9 cellular contexts compared by ENCODE assay signal in genomic region chr4:163332526-163333405, GRCh38. TPM values are rescaled to one million over a fixed set of nuclear protein-coding genes. Genes with fewer than 3 reads are reported as not detected.
A peak's percentile ranks its signal among the peaks of the same experiment; 100 is the strongest.
DNase-seq lines count a peak whose midpoint lies in the region; ATAC-seq and TF ChIP-seq lines count a peak whose summit lies in the region.
"Had no signal": no experiment of that assay in that cellular context is flagged by ENCODE, and none has a peak within 500 bp of the region (broad histone marks: within the 10 kb centered on the region; RNA-seq: fewer than 3 reads in every experiment).

TSS of gene NPY1R (minus strand) at chr4:163332596. CDS start at chr4:163326554, 6,042 bp downstream.

- H3K4me3 ChIP-seq in body of pancreas (peak within 1 kb of the TSS; percentile 25 to 58), rectal smooth muscle tissue (ENCODE audit: low read length) (peak within 1 kb of the TSS; percentile 79)

- ATAC-seq in GM21447 (IDR thresholded peaks at IDR 0.05; ENCODE audit: unreplicated experiment) (peak; percentile 75), body of pancreas (peak; percentile 93)

- H3K36me3 ChIP-seq in body of pancreas (replicated peaks in 1 of 2; ENCODE audit: insufficient read depth in 1 of 2, low read depth in 2 of 2) (no peaks in the 10 kb centered on the region), rectal smooth muscle tissue (ENCODE audit: control insufficient read depth, insufficient read depth, low read length) (no peaks in the 10 kb centered on the region)

- DNase-seq in DMS79 treated with DMSO at 0.1 percent for 48 hours (lab: John Stamatoyannopoulos, UW) (peak; percentile 43), HS-5 (ENCODE audit: low read depth) (peak; percentile 71), RPMI8226 (peak; percentile 64), body of pancreas (peak; percentile 77 to 85 (median 82)), hypothalamus (lab: John Stamatoyannopoulos, UW) (peak in 50 of 51 donors; percentile 6 to 92 (median 60))
- DNase-seq in stimulated activated naive CD4-positive, alpha-beta T cell treated with Interleukin-2 at 50 U/mL for 16 hours (lab: John Stamatoyannopoulos, UW), result no peak

- peak in 2 of 3 donors; percentile 2 to 48 for TF ChIP-seq POLR2A in body of pancreas (IDR thresholded peaks at IDR 0.05)

- no peaks in the 10 kb centered on the region for H3K4me1 ChIP-seq in body of pancreas
- no peaks in the 10 kb centered on the region for H3K4me1 ChIP-seq in rectal smooth muscle tissue (ENCODE audit: control insufficient read depth, insufficient read depth, low read length)

- peak within 1 kb of the TSS in 2 of 4 donors; percentile 69 to 79 for H3K27ac ChIP-seq in body of pancreas
- no peak within 1 kb of the TSS for H3K27ac ChIP-seq in rectal smooth muscle tissue (ENCODE audit: low read depth, low read length)

- peak; percentile 54 to 82 (median 73) for TF ChIP-seq CTCF in body of pancreas (IDR thresholded peaks at IDR 0.05)

- intact Hi-C loops in body of pancreas (cut with DNase I), result no loop called here

- H3K9ac ChIP-seq in rectal smooth muscle tissue (ENCODE audit: low read length), result peak within 1 kb of the TSS; percentile 13

- 10 to 11% methylated on average over 36 of the region's 36 CpGs for WGBS in body of pancreas, 2 donors

- no peaks in the 10 kb centered on the region for H3K27me3 ChIP-seq in body of pancreas
- H3K27me3 ChIP-seq in rectal smooth muscle tissue (ENCODE audit: control insufficient read depth, insufficient read depth, low read length), result peaks cover 2% of the 10 kb centered on the region

- H3K9me3 ChIP-seq in body of pancreas, result no peaks in the 10 kb centered on the region

RNA-seq across cellular contexts. Expression of gene NPY1R, which starts in this region (rescaled TPM):
- 10 to 100 TPM in 1 of 2 donors, 1 to 10 TPM in 1; 4.9 to 14.0 TPM for total RNA-seq in body of pancreas
- total RNA-seq: mononuclear cell had no signal
